21 cellular contexts compared by ENCODE assay signal in the genomic region with DNA sequence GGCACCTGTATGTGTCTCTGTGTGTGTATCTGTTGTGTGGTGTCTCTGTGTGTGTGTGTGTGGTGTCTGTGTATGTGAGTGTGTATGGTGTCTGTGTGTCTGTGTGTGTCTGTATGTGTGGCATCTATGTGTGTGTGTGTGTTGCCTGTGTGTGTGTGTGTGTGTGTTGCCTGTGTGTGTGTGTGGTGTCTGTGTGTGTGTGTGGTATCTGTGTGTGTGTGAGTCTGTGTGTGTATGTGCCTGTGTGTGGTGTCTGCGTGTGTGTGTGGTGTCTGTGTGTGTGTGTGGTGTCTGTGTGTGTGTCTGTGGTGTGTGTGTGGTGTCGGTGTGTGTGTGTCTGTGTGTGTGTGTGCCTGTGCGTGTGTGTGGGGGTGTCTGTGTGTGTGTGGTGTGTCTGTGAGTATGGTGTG. TPM values are rescaled to one million over a fixed set of nuclear protein-coding genes. Genes with fewer than 3 reads are reported as not detected.
DNase-seq lines count a peak whose midpoint lies in the region; ATAC-seq, FAIRE-seq and TF ChIP-seq lines count a peak whose summit lies in the region.
"Had no signal": no experiment of that assay in that cellular context is flagged by ENCODE, and none has a peak within 500 bp of the region (broad histone marks: within the 10 kb centered on the region; RNA-seq: fewer than 3 reads in every experiment).

No MANE protein-coding gene starts in this region.

- H2BK20ac ChIP-seq in IMR-90 (ENCODE audit: low read depth, low read length) = 0 out of 2 replicates have a peak overlapping the region, but pooled peaks have one; percentile 12

- H2BK12ac ChIP-seq in neuronal stem cell (ENCODE audit: low read length) = peak overlapping the region; percentile 92

- no TSS peak for BruUV-seq in IMR-90 (replicated peaks; lab: Mats Ljungman, UMichigan)

- WGBS in IMR-90 (ENCODE audit: extremely low coverage in 2 of 2, insufficient read length in 1 of 2), 2 experiments = 100% methylated on average over 1 of the region's 3 CpGs; no CpG with 5 or more reads in 1 of the 2 experiments
- WGBS in neuronal stem cell (ENCODE audit: extremely low coverage in 2 of 2, insufficient read length in 2 of 2, insufficient replicate concordance in 1 of 2), 2 donors = no CpG with 5 or more reads among the region's 3 CpGs

- peaks cover 5% of the 10 kb centered on the region for H3K9me3 ChIP-seq in IMR-90 (ENCODE audit: control insufficient read depth, insufficient read depth, low read length)
- no peaks in the 10 kb centered on the region for H3K9me3 ChIP-seq in neuronal stem cell (replicated peaks in 1 of 2; ENCODE audit: control insufficient read depth in 2 of 2, insufficient read depth in 1 of 2, low read depth in 1 of 2, low read length in 2 of 2)
- H3K9me3 ChIP-seq: pancreas had no signal

- H2BK5ac ChIP-seq in IMR-90 (ENCODE audit: low read depth, low read length, poor library complexity, severe bottlenecking) = peak overlapping the region; percentile 70
- no peak overlapping the region for H2BK5ac ChIP-seq in neuronal stem cell (ENCODE audit: low read length)

- H2AK9ac ChIP-seq in IMR-90 (replicated peaks; ENCODE audit: low read depth, low read length, poor library complexity) = no peak overlapping the region

- H2AFZ ChIP-seq in IMR-90 (replicated peaks; ENCODE audit: low read length, poor library complexity) (peak overlapping the region; percentile 27), neuronal stem cell (ENCODE audit: low read length) (no peak overlapping the region)

- no peak for TF ChIP-seq RAD21 in IMR-90 (IDR thresholded peaks at IDR 0.05; ENCODE audit: low read length)

- H3K4ac ChIP-seq in IMR-90 (ENCODE audit: low read depth, low read length) (no peak overlapping the region), neuronal stem cell (ENCODE audit: low read length) (no peak overlapping the region)

- no peak overlapping the region for H4K91ac ChIP-seq in IMR-90 (ENCODE audit: insufficient read depth, low read depth, low read length)
- H4K91ac ChIP-seq in neuronal stem cell (ENCODE audit: low read depth, low read length, poor library complexity) = peak overlapping the region; percentile 87

- H3K56ac ChIP-seq in IMR-90 (ENCODE audit: extremely low read depth, insufficient read depth, low read length) = no peak overlapping the region

- H4K20me1 ChIP-seq in IMR-90 (ENCODE audit: insufficient read depth, low read length) = no peaks in the 10 kb centered on the region

- peaks cover 10% of the 10 kb centered on the region; the same call in 1 of the 2 replicates for H3K27me3 ChIP-seq in IMR-90 (ENCODE audit: control insufficient read depth, insufficient read depth, low read length)
- H3K27me3 ChIP-seq in neuronal stem cell (ENCODE audit: control insufficient read depth in 3 of 3, insufficient read depth in 3 of 3, low read depth in 1 of 3, low read length in 3 of 3) = peaks cover 0 to 31% (median 0%) of the 10 kb centered on the region in 3 experiments
- H3K27me3 ChIP-seq: pancreas had no signal

- CTCF ChIA-PET in IMR-90 (lab: Yijun Ruan, JAX) (interaction anchor here (1.0 kb wide), 1 partner anchor 31 kb away, joined by 3 read pairs; no protein-coding TSS in a partner anchor), HEK293T (lab: Yijun Ruan, JAX) (no interaction called here)

- no peak for TF ChIP-seq CTCF in IMR-90 (conservative IDR thresholded peaks at IDR 0.05; ENCODE audit: low read depth, low read length)

- H3K79me1 ChIP-seq in IMR-90 (ENCODE audit: low read depth in 1 of 2, low read length in 2 of 2) = no peaks in the 10 kb centered on the region
- no peaks in the 10 kb centered on the region for H3K79me1 ChIP-seq in neuronal stem cell (ENCODE audit: low read depth, low read length)

- no peak for ATAC-seq in IMR-90 (ENCODE audit: low read depth)
- ATAC-seq: activated T-cell treated with anti-CD3 and anti-CD28 coated beads, Interleukin-2, amount 50 U/mL, for 72 hours; HCT116; naive thymus-derived CD8-positive, alpha-beta T cell had no signal

- no peak overlapping the region for H4K5ac ChIP-seq in IMR-90 (ENCODE audit: low read depth, low read length)

- DNase-seq in GM12891 (ENCODE audit: insufficient read length, low spot score) = no peak
- DNase-seq in IMR-90 = no peak
- peak; percentile 45 for DNase-seq in ecto neural progenitor cell (ENCODE audit: low spot score)
- DNase-seq in neuronal stem cell (ENCODE audit: low spot score) = no peak
- DNase-seq in HEK293T (ENCODE audit: extremely low spot score) = no peak
- no peak for DNase-seq in caudate nucleus (lab: John Stamatoyannopoulos, UW)
- no peak for DNase-seq in NCI-H2029 treated with DMSO at 0.1 percent for 48 hours (lab: John Stamatoyannopoulos, UW)
- DNase-seq: activated CD4-positive, CD25-positive, alpha-beta regulatory T cell; activated T-cell treated with anti-CD3 and anti-CD28 coated beads, Interleukin-2, amount 50 U/mL, for 72 hours; CD4-positive, CD25-positive, alpha-beta regulatory T cell; cortex of kidney; DMS 273 treated with DMSO at 0.1 percent for 48 hours; left cardiac atrium; MM.1S; naive thymus-derived CD8-positive, alpha-beta T cell; NCI-H1436; NCI-H748 treated with DMSO at 0.1 percent for 48 hours; pancreas; T1000 had no signal

- H3K18ac ChIP-seq in IMR-90 (ENCODE audit: low read depth, low read length) (no peak overlapping the region), neuronal stem cell (ENCODE audit: low read length) (no peak overlapping the region)

- TF ChIP-seq POLR2A in GM12891 (IDR thresholded peaks at IDR 0.05; ENCODE audit: low read depth, low read length) (no peak), IMR-90 (IDR thresholded peaks at IDR 0.05; ENCODE audit: low read depth, low read length) (no peak)

- no peak overlapping the region for H3K23ac ChIP-seq in IMR-90 (ENCODE audit: low read depth, low read length)
- H3K23ac ChIP-seq in neuronal stem cell (ENCODE audit: low read depth, low read length, poor library complexity) = peak overlapping the region; percentile 87

- H3K9ac ChIP-seq in IMR-90 (ENCODE audit: low read depth, low read length) (no peak overlapping the region), neuronal stem cell (ENCODE audit: low read depth, low read length, poor library complexity) (peak overlapping the region; percentile 71)

- peak; percentile 81 for FAIRE-seq in GM12891 (lab: Jason Lieb, UNC)
- FAIRE-seq: endometrium, pancreas had no signal

- in situ Hi-C loops in IMR-90 (cut with MboI; ENCODE audit: low sequenced_read_pairs) = no loop called here

- H3K27ac ChIP-seq in IMR-90 (ENCODE audit: insufficient read depth, low read length) = no peak overlapping the region
- H3K27ac ChIP-seq in neuronal stem cell (replicated peaks; ENCODE audit: low read length) = no peak overlapping the region
- no peak overlapping the region for H3K27ac ChIP-seq in caudate nucleus (ENCODE audit: low read depth, low read length)

- no peak overlapping the region for H2BK120ac ChIP-seq in IMR-90 (ENCODE audit: low read depth, low read length)
- H2BK120ac ChIP-seq in neuronal stem cell (ENCODE audit: low read depth, low read length) = no peak overlapping the region

- no peaks in the 10 kb centered on the region for H3K36me3 ChIP-seq in IMR-90 (ENCODE audit: control insufficient read depth, insufficient read depth, low read length)
- no peaks in the 10 kb centered on the region for H3K36me3 ChIP-seq in neuronal stem cell (replicated peaks in 1 of 2; ENCODE audit: control insufficient read depth in 2 of 2, insufficient read depth in 2 of 2, low read length in 2 of 2)
- H3K36me3 ChIP-seq: pancreas had no signal

- dilution Hi-C loops in IMR-90 (cut with HindIII; ENCODE audit: low sequenced_read_pairs, unreplicated experiment) = no loop called here

- POLR2A ChIA-PET in IMR-90 (lab: Charles Lee; ENCODE audit: unreplicated experiment) = no interaction called here
- POLR2A ChIA-PET in HEK293T (lab: Yijun Ruan, JAX) = no interaction called here

- H4K8ac ChIP-seq in IMR-90 (ENCODE audit: low read depth in 2 of 2, low read length in 2 of 2) = no peak overlapping the region
- no peak overlapping the region for H4K8ac ChIP-seq in neuronal stem cell (ENCODE audit: low read depth, low read length)

- no peak overlapping the region for H3K4me3 ChIP-seq in IMR-90 (ENCODE audit: insufficient read depth, low read depth, low read length)
- H3K4me3 ChIP-seq in neuronal stem cell (ENCODE audit: low read length in 2 of 2) = peak overlapping the region in 1 of 2 donors; percentile 69
- H3K4me3 ChIP-seq: pancreas had no signal

- H3K14ac ChIP-seq in IMR-90 (replicated peaks; ENCODE audit: low read depth, low read length) = no peak overlapping the region
- peak overlapping the region; percentile 32 for H3K14ac ChIP-seq in neuronal stem cell (ENCODE audit: low read length)

- no peak overlapping the region for H2BK15ac ChIP-seq in IMR-90 (ENCODE audit: low read depth, low read length)
- peak overlapping the region; percentile 97 for H2BK15ac ChIP-seq in neuronal stem cell (ENCODE audit: low read length)

- H3K9me1 ChIP-seq in IMR-90 (ENCODE audit: insufficient read depth, low read length) = peaks cover 6% of the 10 kb centered on the region; the same call in 1 of the 2 replicates

- intact Hi-C loops in IMR-90 (cut with micrococcal nuclease) = no loop called here

- peak overlapping the region; percentile 75 for H2AK5ac ChIP-seq in IMR-90 (ENCODE audit: low read depth, low read length)
- H2AK5ac ChIP-seq in neuronal stem cell (ENCODE audit: low read depth, low read length) = no peak overlapping the region

- H3K4me1 ChIP-seq in IMR-90 (ENCODE audit: control insufficient read depth, insufficient read depth, low read length) (no peaks in the 10 kb centered on the region; the same call in 1 of the 2 replicates), neuronal stem cell (ENCODE audit: control insufficient read depth in 2 of 2, insufficient read depth in 1 of 2, low read depth in 1 of 2, low read length in 2 of 2) (peaks cover 5 to 23% of the 10 kb centered on the region in 2 donors)
- H3K4me1 ChIP-seq: pancreas had no signal

- H3K4me2 ChIP-seq in IMR-90 (ENCODE audit: low read depth, low read length) (no peak overlapping the region), neuronal stem cell (ENCODE audit: insufficient read depth, low read length, poor library complexity, severe bottlenecking) (no peak overlapping the region)

TF ChIP-seq in HEK293T, 16 proteins besides CTCF, POLR2A, EP300 and RAD21:
- TF ChIP-seq FOXM1 (IDR thresholded peaks at IDR 0.05; ENCODE audit: borderline replicate concordance) = no peak
- TF ChIP-seq FOXK2 (IDR thresholded peaks at IDR 0.05) = no peak

RNA-seq across cellular contexts. Expression of gene VEGFA, which starts 31.7 kb away (rescaled TPM):
- 29.7 TPM for polyA plus RNA-seq in GM12891 (2012; ENCODE audit: low read depth, missing spikeins)
- total RNA-seq in IMR-90 (2012; rRNA removed) = 156 and 190 TPM in 2 replicates
- 211 and 234 TPM in 2 replicates for polyA plus RNA-seq in IMR-90 (2012; rRNA removed)
- polyA plus RNA-seq in IMR-90 (2012; cell fraction: cytosol; rRNA removed) = 69.3 and 213 TPM in 2 replicates
- polyA plus RNA-seq in IMR-90 (2012; cell fraction: nucleus; rRNA removed; ENCODE audit: low replicate concordance) = 853 and 1,420 TPM in 2 replicates
- polyA plus RNA-seq in neuronal stem cell (2013, experiment 1 of 2) = 29.0 TPM
- 29.1 TPM for polyA plus RNA-seq in neuronal stem cell (2013, experiment 2 of 2)
- polyA plus RNA-seq: naive thymus-derived CD8-positive, alpha-beta T cell had no signal

RNA-seq across cellular contexts. Expression of gene MRPS18A, which starts 50.7 kb away (rescaled TPM):
- polyA plus RNA-seq in GM12891 (2012; ENCODE audit: low read depth, missing spikeins) = 59.5 TPM
- 43.0 and 47.0 TPM in 2 replicates for total RNA-seq in IMR-90 (2012; rRNA removed)
- polyA plus RNA-seq in IMR-90 (2012; rRNA removed) = 56.6 and 56.8 TPM in 2 replicates
- 53.5 and 60.4 TPM in 2 replicates for polyA plus RNA-seq in IMR-90 (2012; cell fraction: cytosol; rRNA removed)
- 24.4 and 30.5 TPM in 2 replicates for polyA plus RNA-seq in IMR-90 (2012; cell fraction: nucleus; rRNA removed; ENCODE audit: low replicate concordance)
- 52.5 TPM for polyA plus RNA-seq in neuronal stem cell (2013, experiment 1 of 2)
- 51.4 TPM for polyA plus RNA-seq in neuronal stem cell (2013, experiment 2 of 2)
